In genomic region chr5:12109075-12109688, GRCh38 we compare ENCODE assay signal across 14 cellular contexts.
A peak's percentile ranks its signal among the peaks of the same experiment; 100 is the strongest.
DNase-seq lines count a peak whose midpoint lies in the region; ATAC-seq, FAIRE-seq and TF ChIP-seq lines count a peak whose summit lies in the region.
"Had no signal": no experiment of that assay in that cellular context is flagged by ENCODE, and none has a peak within 500 bp of the region (broad histone marks: within the 10 kb centered on the region; RNA-seq: fewer than 3 reads in every experiment).

No MANE protein-coding gene starts in this region.

- FAIRE-seq in D721Med (lab: Jason Lieb, UNC): peak; percentile 21
- FAIRE-seq: A549 had no signal

- TF ChIP-seq CTCF in D721Med (IDR thresholded peaks at IDR 0.05; ENCODE audit: insufficient read depth, missing control alignments): no peak
- no peak for TF ChIP-seq CTCF in PC-9 (conservative IDR thresholded peaks at IDR 0.05)
- no peak for TF ChIP-seq CTCF in right lobe of liver (IDR thresholded peaks at IDR 0.05)
- no peak for TF ChIP-seq CTCF in progenitor cell of endocrine pancreas (IDR thresholded peaks at IDR 0.05; ENCODE audit: unreplicated experiment)

- no peaks in the 10 kb centered on the region for H4K20me1 ChIP-seq in PC-9 (ENCODE audit: insufficient read depth)

- H3F3A ChIP-seq in PC-9 (ENCODE audit: insufficient read depth, low read depth): no peaks in the 10 kb centered on the region

- WGBS in right lobe of liver (ENCODE audit: insufficient coverage, low coverage, low lambda C conversion rate, missing lambda C conversion rate): 34% methylated on average over 5 of the region's 5 CpGs

- no peaks in the 10 kb centered on the region for H3K27me3 Mint-ChIP-seq in progenitor cell of endocrine pancreas

- peaks cover 11% of the 10 kb centered on the region for H3K9me3 Mint-ChIP-seq in progenitor cell of endocrine pancreas (ENCODE audit: low read depth)
- H3K9me3 Mint-ChIP-seq: CD8-positive, alpha-beta T cell had no signal

- BruUV-seq in PC-9 (replicated peaks; lab: Mats Ljungman, UMichigan): no TSS peak

- no peaks in the 10 kb centered on the region for H3K79me2 ChIP-seq in PC-9 (ENCODE audit: low read depth)

- intact Hi-C loops in PC-9 (cut with micrococcal nuclease; ENCODE audit: unreplicated experiment): no loop called here
- intact Hi-C loops in right lobe of liver (cut with DNase I): no loop called here

- H3K36me3 ChIP-seq in PC-9 (ENCODE audit: low read depth) (no peaks in the 10 kb centered on the region), right lobe of liver (no peaks in the 10 kb centered on the region)

- POLR2A ChIA-PET in PC-9 (lab: Charles Lee; ENCODE audit: unreplicated experiment): no interaction called here

- peaks cover 24% of the 10 kb centered on the region for H3K4me1 Mint-ChIP-seq in progenitor cell of endocrine pancreas (ENCODE audit: low read depth)
- H3K4me1 Mint-ChIP-seq: CD14-positive monocyte had no signal

- no peak overlapping the region for H3K4me2 ChIP-seq in PC-9
- H3K4me2 ChIP-seq: A549 had no signal

- peaks cover 6% of the 10 kb centered on the region for H3K36me3 Mint-ChIP-seq in progenitor cell of endocrine pancreas (ENCODE audit: insufficient read depth)
- H3K36me3 Mint-ChIP-seq: CD14-positive monocyte; CD8-positive, alpha-beta T cell had no signal

- H3K4me1 ChIP-seq in PC-9 (replicated peaks; ENCODE audit: insufficient read depth) (no peaks in the 10 kb centered on the region), right lobe of liver (peaks cover 0 to 7% (median 2%) of the 10 kb centered on the region in 4 donors)
- H3K4me1 ChIP-seq: A549 had no signal

- no peak overlapping the region for H3K27ac ChIP-seq in PC-9
- peak overlapping the region in 1 of 3 donors; percentile 14 for H3K27ac ChIP-seq in right lobe of liver
- H3K27ac ChIP-seq: A549 had no signal

- H3K27me3 ChIP-seq in PC-9 (ENCODE audit: insufficient read depth, low read depth): no peaks in the 10 kb centered on the region
- H3K27me3 ChIP-seq in right lobe of liver: no peaks in the 10 kb centered on the region

- H2AFZ ChIP-seq in PC-9: 0 out of 2 replicates have a peak overlapping the region, but pooled peaks have one; percentile 10

- peak overlapping the region; percentile 11 for H3K27ac Mint-ChIP-seq in progenitor cell of endocrine pancreas
- H3K27ac Mint-ChIP-seq: CD14-positive monocyte; CD8-positive, alpha-beta T cell had no signal

- no peak overlapping the region for H3K4me3 ChIP-seq in PC-9
- no peak overlapping the region for H3K4me3 ChIP-seq in right lobe of liver
- H3K4me3 ChIP-seq: A549 had no signal

- DNase-seq in D721Med (ENCODE audit: insufficient read length, low spot score) (no peak), PC-9 (no peak), right lobe of liver (no peak), progenitor cell of endocrine pancreas (ENCODE audit: low spot score, unreplicated experiment) (no peak), NCI-H1930 (lab: John Stamatoyannopoulos, UW) (no peak)
- DNase-seq in activated CD4-positive, alpha-beta T cell treated with anti-CD3 and anti-CD28 coated beads for 1 hour: no peak
- DNase-seq: CD8-positive, alpha-beta T cell; COR-L47; DMS53; GF-D8; H7 had no signal

- H3K9me3 ChIP-seq in PC-9 (ENCODE audit: insufficient read depth, low read depth) (no peaks in the 10 kb centered on the region), right lobe of liver (no peaks in the 10 kb centered on the region)
- H3K9me3 ChIP-seq: A549 had no signal

- no peak overlapping the region for H3K4me3 Mint-ChIP-seq in progenitor cell of endocrine pancreas (ENCODE audit: low read depth)
- H3K4me3 Mint-ChIP-seq: CD14-positive monocyte; CD8-positive, alpha-beta T cell had no signal

- ATAC-seq in right lobe of liver (peak; percentile 58 to 90 (median 81)), GM18907 (IDR thresholded peaks at IDR 0.05; ENCODE audit: unreplicated experiment) (no peak)
- ATAC-seq: A549; CD8-positive, alpha-beta T cell had no signal

- H3K9me2 ChIP-seq in PC-9 (ENCODE audit: insufficient read depth): no peaks in the 10 kb centered on the region

- TF ChIP-seq POLR2A in right lobe of liver (IDR thresholded peaks at IDR 0.05): no peak

- CTCF ChIA-PET in PC-9 (lab: Charles Lee): no interaction called here
